In genomic region chr1:61293197-61293596, GRCh38 we compare ENCODE assay signal across 16 cellular contexts.
"Had no signal": no experiment of that assay in that cellular context is flagged by ENCODE, and none has a peak within 500 bp of the region (broad histone marks: within the 10 kb centered on the region; RNA-seq: fewer than 3 reads in every experiment).

No MANE protein-coding gene starts in this region.

- H3K4me1 ChIP-seq: parathyroid adenoma had no signal

- H3K27me3 Mint-ChIP-seq: brain had no signal

- H3K27ac ChIP-seq: gastroesophageal sphincter, hepatocyte, neural progenitor cell, parathyroid adenoma had no signal

- H3K27ac Mint-ChIP-seq: activated naive CD4-positive, alpha-beta T cell treated with anti-CD3 and anti-CD28 coated beads, Interleukin-2, amount 10 ng/mL, durations not matched to agents 7 days and 5 days; activated T-helper 2 cell treated with anti-CD3 and anti-CD28 coated beads, Interferon-gamma antibody, Interleukin-2, Interleukin-4, amounts not matched to agents 10 μg/mL and 5 μg/mL and 100 μg/mL, durations not matched to agents 14 hours and 24 hours and 36 hours; neural progenitor cell; stimulated activated naive B cell treated with anti-CD40 and anti-IgM and Interleukin-4, amounts not matched to agents 10 μg/mL and 1 μg/mL and 100 μg/mL, for 72 hours had no signal

- H3K9ac ChIP-seq: neural progenitor cell, parathyroid adenoma had no signal

- DNase-seq: activated CD4-positive, alpha-beta T cell treated with anti-CD3 and anti-CD28 coated beads, Interleukin-2, amount 50 U/mL, for 1 hour; activated CD4-positive, CD25-positive, alpha-beta regulatory T cell; activated naive CD4-positive, alpha-beta T cell treated with anti-CD3 and anti-CD28 coated beads, Interleukin-2, amount 10 ng/mL, durations not matched to agents 7 days and 5 days; activated T-cell treated with anti-CD3 and anti-CD28 coated beads for 4 hours; amniotic stem cell; dorsolateral prefrontal cortex; kidney glomerular epithelial cell; retina; stimulated activated naive B cell treated with anti-CD40 and anti-IgM and Interleukin-4, amounts not matched to agents 10 μg/mL and 1 μg/mL and 100 μg/mL, for 72 hours; T-helper 2 cell had no signal

- H3K36me3 Mint-ChIP-seq: activated naive CD4-positive, alpha-beta T cell treated with anti-CD3 and anti-CD28 coated beads, Interleukin-2, amount 10 ng/mL, durations not matched to agents 7 days and 5 days; stimulated activated naive B cell treated with anti-CD40 and anti-IgM and Interleukin-4, amounts not matched to agents 10 μg/mL and 1 μg/mL and 100 μg/mL, for 72 hours had no signal

- ATAC-seq: gastroesophageal sphincter; stimulated activated naive B cell treated with anti-CD40 and anti-IgM and Interleukin-4, amounts not matched to agents 10 μg/mL and 1 μg/mL and 100 μg/mL, for 72 hours had no signal

- H3K4me3 Mint-ChIP-seq: activated naive CD4-positive, alpha-beta T cell treated with anti-CD3 and anti-CD28 coated beads, Interleukin-2, amount 10 ng/mL, durations not matched to agents 7 days and 5 days; brain; neural progenitor cell; stimulated activated naive B cell treated with anti-CD40 and anti-IgM and Interleukin-4, amounts not matched to agents 10 μg/mL and 1 μg/mL and 100 μg/mL, for 72 hours had no signal

- H3K4me3 ChIP-seq: dorsolateral prefrontal cortex, gastroesophageal sphincter, hepatocyte, neural progenitor cell had no signal

- H3K9me3 Mint-ChIP-seq: activated naive CD4-positive, alpha-beta T cell treated with anti-CD3 and anti-CD28 coated beads, Interleukin-2, amount 10 ng/mL, durations not matched to agents 7 days and 5 days; activated T-helper 2 cell treated with anti-CD3 and anti-CD28 coated beads, Interferon-gamma antibody, Interleukin-2, Interleukin-4, amounts not matched to agents 10 μg/mL and 5 μg/mL and 100 μg/mL, durations not matched to agents 14 hours and 24 hours and 36 hours; brain; neural progenitor cell had no signal

- H3K36me3 ChIP-seq: gastroesophageal sphincter, neural progenitor cell had no signal

- H3K9me3 ChIP-seq: gastroesophageal sphincter had no signal

- H3K27me3 ChIP-seq: dorsolateral prefrontal cortex, gastroesophageal sphincter, hepatocyte, neural progenitor cell had no signal

- H2AFZ ChIP-seq: hepatocyte, neural progenitor cell, parathyroid adenoma had no signal

- H3K4me1 Mint-ChIP-seq: activated naive CD4-positive, alpha-beta T cell treated with anti-CD3 and anti-CD28 coated beads, Interleukin-2, amount 10 ng/mL, durations not matched to agents 7 days and 5 days; stimulated activated naive B cell treated with anti-CD40 and anti-IgM and Interleukin-4, amounts not matched to agents 10 μg/mL and 1 μg/mL and 100 μg/mL, for 72 hours had no signal

- H3K4me2 ChIP-seq: hepatocyte, neural progenitor cell had no signal
